Comparison of ENCODE assay signal across 17 cellular contexts in genomic region chr3:112199622-112200316, GRCh38.
DNase-seq lines count a peak whose midpoint lies in the region; ATAC-seq and TF ChIP-seq lines count a peak whose summit lies in the region.
"Had no signal": no experiment of that assay in that cellular context is flagged by ENCODE, and none has a peak within 500 bp of the region (broad histone marks: within the 10 kb centered on the region; RNA-seq: fewer than 3 reads in every experiment).

No MANE protein-coding gene starts in this region.

- 44% methylated on average over 5 of the region's 5 CpGs for WGBS in mammary epithelial cell (ENCODE audit: low coverage, missing lambda C conversion rate)

- dilution Hi-C loops in mammary epithelial cell (cut with HindIII; ENCODE audit: low sequenced_read_pairs), result no loop called here

- H3K36me3 Mint-ChIP-seq in CD8-positive, alpha-beta memory T cell, result no peaks in the 10 kb centered on the region
- H3K36me3 Mint-ChIP-seq: neural progenitor cell had no signal

- no peaks in the 10 kb centered on the region for H3K9me3 ChIP-seq in mammary epithelial cell (replicated peaks; ENCODE audit: insufficient read depth, low read length)
- H3K9me3 ChIP-seq in CD8-positive, alpha-beta memory T cell (ENCODE audit: low read length), result no peaks in the 10 kb centered on the region
- H3K9me3 ChIP-seq: SJSA1 had no signal

- no TSS peak for BruUV-seq in mammary epithelial cell (replicated peaks; lab: Mats Ljungman, UMichigan)

- DNase-seq in Daoy (ENCODE audit: low read depth) (peak; percentile 17), LHCN-M2 (ENCODE audit: low read depth) (peak; percentile 4), mammary epithelial cell (peak; percentile 88), kidney glomerular epithelial cell (lab: John Stamatoyannopoulos, UW) (peak; percentile 74)
- no peak for DNase-seq in stimulated activated CD4-positive, alpha-beta T cell treated with anti-CD3 and anti-CD28 coated beads, Interleukin-4, amount 100 ng/mL, for 4 hours
- DNase-seq in CD8-positive, alpha-beta memory T cell, result no peak
- DNase-seq: amygdala, cortex of kidney, head of caudate nucleus, NCI-H1048, NCI-H524 had no signal

- CTCF ChIA-PET in mammary epithelial cell (lab: Charles Lee; ENCODE audit: low non-redundant PET), result interaction anchor here (0.6 kb wide), 1 partner anchor 333 kb away, joined by 3 read pairs; no protein-coding TSS in a partner anchor
- CTCF ChIA-PET in CD8-positive, alpha-beta memory T cell (lab: Charles Lee), result no interaction called here

- H3K4me3 Mint-ChIP-seq in CD8-positive, alpha-beta memory T cell, result no peak overlapping the region
- H3K4me3 Mint-ChIP-seq: neural progenitor cell; stimulated activated naive CD8-positive, alpha-beta T cell treated with anti-CD3 and anti-CD28 coated beads, Interleukin-15, Interleukin-2, amounts not matched to agents 100 ng/mL and 50 ng/mL, for 24 hours had no signal

- TF ChIP-seq CTCF in mammary epithelial cell (conservative IDR thresholded peaks at IDR 0.05 in 1 of 2, IDR thresholded peaks at IDR 0.05 in 1 of 2; ENCODE audit: extremely low read depth in 1 of 2, insufficient read depth in 1 of 2, low read depth in 1 of 2, low read length in 2 of 2), result peak; percentile 39 to 50

- no peak overlapping the region for H3K9ac ChIP-seq in mammary epithelial cell (ENCODE audit: insufficient read depth, low read length)
- H3K9ac ChIP-seq: neural progenitor cell had no signal

- ATAC-seq in GM21423 (IDR thresholded peaks at IDR 0.05; ENCODE audit: unreplicated experiment), result no peak
- ATAC-seq in GM19467 (IDR thresholded peaks at IDR 0.05; ENCODE audit: unreplicated experiment), result no peak
- ATAC-seq: activated CD4-positive, CD25-positive, alpha-beta regulatory T cell treated with anti-CD3 and anti-CD28 coated beads, Interleukin-2, amount 50 U/mL, for 24 hours had no signal

- in situ Hi-C loops in mammary epithelial cell (cut with MboI; ENCODE audit: low sequenced_read_pairs in 2 of 2), result no loop called here

- no peaks in the 10 kb centered on the region for H4K20me1 ChIP-seq in mammary epithelial cell (ENCODE audit: insufficient read depth, low read length)

- no peaks in the 10 kb centered on the region for H3K27me3 ChIP-seq in mammary epithelial cell (ENCODE audit: insufficient read depth, low read length)
- H3K27me3 ChIP-seq in CD8-positive, alpha-beta memory T cell (ENCODE audit: insufficient read depth, low read length, poor library complexity, severe bottlenecking), result no peaks in the 10 kb centered on the region
- H3K27me3 ChIP-seq: neural progenitor cell, SJSA1 had no signal

- POLR2A ChIA-PET in CD8-positive, alpha-beta memory T cell (lab: Charles Lee), result no interaction called here

- H3K27me3 Mint-ChIP-seq in CD8-positive, alpha-beta memory T cell, result peaks cover 5 to 18% of the 10 kb centered on the region in 2 donors
- H3K27me3 Mint-ChIP-seq: stimulated activated naive CD8-positive, alpha-beta T cell treated with anti-CD3 and anti-CD28 coated beads, Interleukin-15, Interleukin-2, amounts not matched to agents 100 ng/mL and 50 ng/mL, for 24 hours had no signal

- peaks cover 0 to 6% (median 3%) of the 10 kb centered on the region in 5 donors for H3K9me3 Mint-ChIP-seq in CD8-positive, alpha-beta memory T cell

- no peaks in the 10 kb centered on the region for H3K36me3 ChIP-seq in mammary epithelial cell (ENCODE audit: insufficient read depth, low read length)
- no peaks in the 10 kb centered on the region for H3K36me3 ChIP-seq in CD8-positive, alpha-beta memory T cell (ENCODE audit: insufficient read depth, low read length)
- H3K36me3 ChIP-seq: SJSA1 had no signal

- H3K4me1 ChIP-seq in mammary epithelial cell (ENCODE audit: insufficient read depth, low read length), result no peaks in the 10 kb centered on the region
- H3K4me1 ChIP-seq in CD8-positive, alpha-beta memory T cell (ENCODE audit: insufficient read depth, low read length), result no peaks in the 10 kb centered on the region
- H3K4me1 ChIP-seq: SJSA1 had no signal

- intact Hi-C loops in mammary epithelial cell (cut with micrococcal nuclease), result no loop called here

- no peaks in the 10 kb centered on the region for H3K4me1 Mint-ChIP-seq in CD8-positive, alpha-beta memory T cell
- H3K4me1 Mint-ChIP-seq: neural progenitor cell had no signal

- no peak overlapping the region for H3K27ac ChIP-seq in mammary epithelial cell (ENCODE audit: insufficient read depth, low read depth, low read length)
- H3K27ac ChIP-seq in CD8-positive, alpha-beta memory T cell (ENCODE audit: low read depth, low read length), result no peak overlapping the region
- H3K27ac ChIP-seq: neural progenitor cell, SJSA1 had no signal

- H2AFZ ChIP-seq in mammary epithelial cell (ENCODE audit: low read depth, low read length), result no peak overlapping the region
- H2AFZ ChIP-seq: neural progenitor cell had no signal

- no peak overlapping the region for H3K27ac Mint-ChIP-seq in CD8-positive, alpha-beta memory T cell
- H3K27ac Mint-ChIP-seq: neural progenitor cell; stimulated activated naive CD8-positive, alpha-beta T cell treated with anti-CD3 and anti-CD28 coated beads, Interleukin-15, Interleukin-2, amounts not matched to agents 100 ng/mL and 50 ng/mL, for 24 hours had no signal

- H3K4me3 ChIP-seq in mammary epithelial cell (replicated peaks in 1 of 3; ENCODE audit: insufficient read depth in 1 of 3, low read depth in 2 of 3, low read length in 3 of 3), result no peak overlapping the region
- H3K4me3 ChIP-seq in CD8-positive, alpha-beta memory T cell (ENCODE audit: low read length), result no peak overlapping the region
- H3K4me3 ChIP-seq: neural progenitor cell, SJSA1 had no signal

- H3K4me2 ChIP-seq in mammary epithelial cell (ENCODE audit: insufficient read depth, low read depth, low read length), result no peak overlapping the region
- H3K4me2 ChIP-seq: neural progenitor cell had no signal

- H3K79me2 ChIP-seq in mammary epithelial cell (ENCODE audit: insufficient read depth, low read length), result no peaks in the 10 kb centered on the region

Comparison
In these comparisons a context has a peak if more than half of its experiments do, and no peak if none do; other contexts are left out.
1. DNase-seq: peak in Daoy (single experiment), LHCN-M2 (single experiment), mammary epithelial cell (single experiment) and kidney glomerular epithelial cell (single experiment); none in stimulated activated CD4-positive, alpha-beta T cell treated with anti-CD3 and anti-CD28 coated beads, Interleukin-4, amount 100 ng/mL, for 4 hours (0 of 2) and CD8-positive, alpha-beta memory T cell (0 of 5).